15 cellular contexts compared by ENCODE assay signal in the genomic region with DNA sequence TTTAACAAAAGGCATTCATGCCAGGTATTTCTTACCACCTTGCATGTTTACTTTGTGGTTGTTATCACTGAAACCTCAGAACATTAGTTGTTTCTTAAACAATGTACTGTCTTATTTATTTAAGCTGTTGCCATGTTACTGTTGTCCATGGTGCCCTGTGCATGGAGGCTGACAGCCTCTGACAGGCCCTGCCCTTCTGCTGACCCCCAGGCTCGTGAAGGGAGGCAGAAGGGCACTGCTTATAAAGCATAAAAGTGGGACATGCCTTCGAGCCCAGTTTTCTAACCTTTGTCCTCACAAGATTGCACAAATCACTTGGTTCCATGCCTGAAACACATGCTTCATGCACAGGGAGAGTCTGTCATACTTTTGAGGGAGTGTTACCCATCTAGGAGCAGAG. TPM values are rescaled to one million over a fixed set of nuclear protein-coding genes. Genes with fewer than 3 reads are reported as not detected.
DNase-seq lines count a peak whose midpoint lies in the region; ATAC-seq and TF ChIP-seq lines count a peak whose summit lies in the region.
"Had no signal": no experiment of that assay in that cellular context is flagged by ENCODE, and none has a peak within 500 bp of the region (broad histone marks: within the 10 kb centered on the region; RNA-seq: fewer than 3 reads in every experiment).

No MANE protein-coding gene starts in this region.

- 0 out of 2 replicates have a peak, but pooled peaks cover 3% of the 10 kb centered on the region for H3K4me1 Mint-ChIP-seq in WTC11
- H3K4me1 Mint-ChIP-seq: memory B cell had no signal

- no peaks in the 10 kb centered on the region for H3K4me1 ChIP-seq in RWPE2 (ENCODE audit: insufficient read depth, poor library complexity, severe bottlenecking)
- H3K4me1 ChIP-seq in foreskin keratinocyte = no peaks in the 10 kb centered on the region
- H3K4me1 ChIP-seq: uterus had no signal

- H3K27ac ChIP-seq in RWPE2 (ENCODE audit: poor library complexity, severe bottlenecking) = no peak overlapping the region
- no peak overlapping the region for H3K27ac ChIP-seq in foreskin keratinocyte
- H3K27ac ChIP-seq: uterus had no signal

- CTCF ChIA-PET in WTC11 (lab: Charles Lee) = interaction anchor here (0.8 kb wide), 1 partner anchor 28 kb away, joined by 3 read pairs; no protein-coding TSS in a partner anchor

- no peaks in the 10 kb centered on the region; the same call in 1 of the 2 replicates for H3K27me3 Mint-ChIP-seq in WTC11 (ENCODE audit: low read depth)

- no peak for TF ChIP-seq CTCF in RWPE2 (IDR thresholded peaks at IDR 0.05; ENCODE audit: poor library complexity, severe bottlenecking)
- TF ChIP-seq CTCF in foreskin keratinocyte (conservative IDR thresholded peaks at IDR 0.05) = no peak
- no peak for TF ChIP-seq CTCF in WTC11 (IDR thresholded peaks at IDR 0.05)

- H3K36me3 ChIP-seq in RWPE2 (ENCODE audit: low read depth) = no peaks in the 10 kb centered on the region
- H3K36me3 ChIP-seq: uterus had no signal

- H3K4me3 ChIP-seq in RWPE2 (ENCODE audit: severe bottlenecking) = no peak overlapping the region
- H3K4me3 ChIP-seq: uterus had no signal

- peaks cover 12% of the 10 kb centered on the region for H3K9me3 Mint-ChIP-seq in WTC11

- no peak overlapping the region for H3K27ac Mint-ChIP-seq in WTC11
- H3K27ac Mint-ChIP-seq: memory B cell had no signal

- H3K36me3 Mint-ChIP-seq in WTC11 = peaks cover 7% of the 10 kb centered on the region

- ATAC-seq in RWPE2 (ENCODE audit: low read depth) = peak; percentile 73
- ATAC-seq in foreskin keratinocyte = no peak
- no peak for ATAC-seq in WTC11

- no peak overlapping the region for H3K4me3 Mint-ChIP-seq in WTC11
- H3K4me3 Mint-ChIP-seq: memory B cell had no signal

- POLR2A ChIA-PET in WTC11 (lab: Charles Lee) = no interaction called here

- no peaks in the 10 kb centered on the region for H3K9me3 ChIP-seq in RWPE2 (ENCODE audit: severe bottlenecking)
- H3K9me3 ChIP-seq: SK-N-SH, uterus had no signal

- H3K27me3 ChIP-seq in RWPE2 (ENCODE audit: insufficient read depth, poor library complexity, severe bottlenecking) (peaks cover 6% of the 10 kb centered on the region), foreskin keratinocyte (peaks cover 3% of the 10 kb centered on the region)
- H3K27me3 ChIP-seq: uterus had no signal

- DNase-seq in NCI-H510A treated with DMSO at 0.1 percent for 48 hours (lab: John Stamatoyannopoulos, UW) (peak; percentile 41), NCI-H510A (lab: John Stamatoyannopoulos, UW) (no peak), RWPE2 (ENCODE audit: low spot score) (no peak), foreskin keratinocyte (peak; percentile 5 to 37), retina (peak; percentile 4), T-helper 1 cell (no peak), GM03348 (ENCODE audit: low spot score) (no peak), WTC11 (ENCODE audit: low spot score) (no peak)
- DNase-seq: effector CD4-positive, alpha-beta T cell; NCI-H1105 treated with DMSO at 0.1 percent for 48 hours; SK-N-SH; stimulated activated CD4-positive, alpha-beta T cell treated with anti-CD3 and anti-CD28 coated beads, Interleukin-1b, Interleukin-23, amount 100 ng/mL, for 48 hours; uterus had no signal

TF ChIP-seq in WTC11, 78 proteins besides CTCF, POLR2A, EP300 and RAD21:
- TF ChIP-seq, protein P1, sequence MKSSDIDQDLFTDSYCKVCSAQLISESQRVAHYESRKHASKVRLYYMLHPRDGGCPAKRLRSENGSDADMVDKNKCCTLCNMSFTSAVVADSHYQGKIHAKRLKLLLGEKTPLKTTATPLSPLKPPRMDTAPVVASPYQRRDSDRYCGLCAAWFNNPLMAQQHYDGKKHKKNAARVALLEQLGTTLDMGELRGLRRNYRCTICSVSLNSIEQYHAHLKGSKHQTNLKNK (CRISPR knock-in tag; IDR thresholded peaks at IDR 0.05) = no peak
- TF ChIP-seq, protein P2, sequence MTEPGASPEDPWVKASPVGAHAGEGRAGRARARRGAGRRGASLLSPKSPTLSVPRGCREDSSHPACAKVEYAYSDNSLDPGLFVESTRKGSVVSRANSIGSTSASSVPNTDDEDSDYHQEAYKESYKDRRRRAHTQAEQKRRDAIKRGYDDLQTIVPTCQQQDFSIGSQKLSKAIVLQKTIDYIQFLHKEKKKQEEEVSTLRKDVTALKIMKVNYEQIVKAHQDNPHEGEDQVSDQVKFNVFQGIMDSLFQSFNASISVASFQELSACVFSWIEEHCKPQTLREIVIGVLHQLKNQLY (CRISPR knock-in tag; IDR thresholded peaks at IDR 0.05) = no peak
- TF ChIP-seq OVOL2 (CRISPR knock-in tag; IDR thresholded peaks at IDR 0.05; ENCODE audit: borderline replicate concordance) (no peak), NR3C1 (CRISPR knock-in tag; conservative IDR thresholded peaks at IDR 0.05; ENCODE audit: low read depth) (no peak), ATF1 (CRISPR knock-in tag; IDR thresholded peaks at IDR 0.05) (no peak), NFE2L1 (CRISPR knock-in tag; IDR thresholded peaks at IDR 0.05) (no peak)

RNA-seq across cellular contexts. Expression of a gene that starts 46.7 kb away (rescaled TPM):
- total RNA-seq in foreskin keratinocyte (not detected in 2 replicates), WTC11 (2021) (0.22 to 0.39 TPM (median 0.32 TPM) in 3 replicates)
- polyA plus RNA-seq in foreskin keratinocyte = not detected in 2 replicates
- total RNA-seq: osteocyte had no signal

Comparison
In these comparisons a context has a peak if more than half of its experiments do, and no peak if none do; other contexts are left out.
1. DNase-seq: peak in NCI-H510A treated with DMSO at 0.1 percent for 48 hours (single experiment), foreskin keratinocyte (2 of 2) and retina (single experiment); none in NCI-H510A (single experiment), RWPE2 (single experiment), T-helper 1 cell (0 of 5), GM03348 (single experiment) and WTC11 (single experiment).